In the genomic region with DNA sequence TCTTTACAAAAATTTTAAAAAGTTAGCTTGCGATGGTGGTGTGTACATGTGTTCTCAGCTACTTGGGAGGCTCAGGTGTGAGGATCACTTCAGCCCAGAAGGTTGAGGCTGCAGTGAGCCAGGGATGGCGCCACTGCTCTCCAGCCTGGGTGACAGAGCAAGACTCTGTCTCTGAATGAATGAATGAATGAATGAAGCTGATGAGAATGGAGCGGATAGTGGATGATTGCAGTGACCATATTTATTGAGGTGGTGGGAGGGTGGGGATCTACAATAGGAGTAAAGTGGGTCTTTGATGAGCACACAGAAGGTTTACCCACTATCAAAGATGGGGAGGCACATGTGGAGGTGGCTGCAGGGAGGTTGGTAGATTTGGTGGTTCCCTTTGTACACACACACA, we compare ENCODE assay signal across 1 cellular context.
TF ChIP-seq lines count a peak whose summit lies in the region.

No MANE protein-coding gene starts in this region.

TF ChIP-seq in A549, 52 proteins besides CTCF, POLR2A, EP300 and RAD21 (continued from another document):
- TF ChIP-seq, protein P1, sequence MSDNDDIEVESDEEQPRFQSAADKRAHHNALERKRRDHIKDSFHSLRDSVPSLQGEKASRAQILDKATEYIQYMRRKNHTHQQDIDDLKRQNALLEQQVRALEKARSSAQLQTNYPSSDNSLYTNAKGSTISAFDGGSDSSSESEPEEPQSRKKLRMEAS (IDR thresholded peaks at IDR 0.05), result no peak
- TF ChIP-seq NR3C1 (IDR thresholded peaks at IDR 0.05), result no peak
- no peak for TF ChIP-seq SREBF2 (IDR thresholded peaks at IDR 0.05)
- TF ChIP-seq, protein P2, sequence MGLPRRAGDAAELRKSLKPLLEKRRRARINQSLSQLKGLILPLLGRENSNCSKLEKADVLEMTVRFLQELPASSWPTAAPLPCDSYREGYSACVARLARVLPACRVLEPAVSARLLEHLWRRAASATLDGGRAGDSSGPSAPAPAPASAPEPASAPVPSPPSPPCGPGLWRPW (IDR thresholded peaks at IDR 0.05), result no peak
- TF ChIP-seq, protein P3, sequence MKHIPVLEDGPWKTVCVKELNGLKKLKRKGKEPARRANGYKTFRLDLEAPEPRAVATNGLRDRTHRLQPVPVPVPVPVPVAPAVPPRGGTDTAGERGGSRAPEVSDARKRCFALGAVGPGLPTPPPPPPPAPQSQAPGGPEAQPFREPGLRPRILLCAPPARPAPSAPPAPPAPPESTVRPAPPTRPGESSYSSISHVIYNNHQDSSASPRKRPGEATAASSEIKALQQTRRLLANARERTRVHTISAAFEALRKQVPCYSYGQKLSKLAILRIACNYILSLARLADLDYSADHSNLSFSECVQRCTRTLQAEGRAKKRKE (CRISPR knock-in tag; IDR thresholded peaks at IDR 0.05; ENCODE audit: low read depth), result no peak
- no peak for TF ChIP-seq ZFP36 (IDR thresholded peaks at IDR 0.05; ENCODE audit: borderline replicate concordance, partially characterized antibody)
- TF ChIP-seq SMC3 (IDR thresholded peaks at IDR 0.05), result no peak
- no peak for TF ChIP-seq HDAC2 (IDR thresholded peaks at IDR 0.05)
